Comparison of ENCODE assay signal across 28 cellular contexts in genomic region chr4:159966741-159967140, GRCh38.
DNase-seq lines count a peak whose midpoint lies in the region; ATAC-seq, FAIRE-seq and TF ChIP-seq lines count a peak whose summit lies in the region.
"Had no signal": no experiment of that assay in that cellular context is flagged by ENCODE, and none has a peak within 500 bp of the region (broad histone marks: within the 10 kb centered on the region; RNA-seq: fewer than 3 reads in every experiment).

No MANE protein-coding gene starts in this region.

- H3F3A ChIP-seq in GM23338 (replicated peaks; ENCODE audit: low read depth): no peaks in the 10 kb centered on the region

- peak overlapping the region; percentile 40; the same call in 1 of the 2 replicates for H2AFZ ChIP-seq in GM23338

- intact Hi-C loops in kidney (cut with DNase I): no loop called here

- no peak overlapping the region for H3K4me2 ChIP-seq in GM23338

- H3K9me2 ChIP-seq in GM23338 (ENCODE audit: insufficient read depth): 0 out of 2 replicates have a peak, but pooled peaks cover 6% of the 10 kb centered on the region

- no peaks in the 10 kb centered on the region for H3K36me3 ChIP-seq in GM23338 (ENCODE audit: insufficient read depth)
- no peaks in the 10 kb centered on the region for H3K36me3 ChIP-seq in SJCRH30
- no peaks in the 10 kb centered on the region for H3K36me3 ChIP-seq in kidney (ENCODE audit: control insufficient read depth in 1 of 2, insufficient read depth in 2 of 2, low read length in 2 of 2)
- H3K36me3 ChIP-seq: BE2C had no signal

- H3K9me3 ChIP-seq in SJCRH30 (replicated peaks) (no peaks in the 10 kb centered on the region), kidney (ENCODE audit: control insufficient read depth in 1 of 2, low read length in 2 of 2) (no peaks in the 10 kb centered on the region)
- H3K9me3 ChIP-seq: BE2C had no signal

- no peak for DNase-seq in GM23338 (ENCODE audit: low spot score)
- DNase-seq in SJCRH30: peak; percentile 52 to 54
- DNase-seq in kidney: peak; percentile 21
- peak; percentile 17 for DNase-seq in retinal pigment epithelial cell (ENCODE audit: low read depth)
- no peak for DNase-seq in activated CD8-positive, alpha-beta memory T cell treated with anti-CD3 and anti-CD28 coated beads, Interleukin-2, amount 50 U/mL, for 48 hours
- DNase-seq in frontal cortex (ENCODE audit: low spot score in 2 of 2): no peak
- DNase-seq in GM19238 (ENCODE audit: insufficient read length, low spot score): no peak
- no peak for DNase-seq in NCI-H69 (lab: John Stamatoyannopoulos, UW)
- DNase-seq: 8988T; ACHN; BE2C; CD8-positive, alpha-beta memory T cell; DMS 273 treated with DMSO at 0.1 percent for 48 hours; DMS79; EL; GDM1; H7; Kasumi-1; NCI-H1105 treated with DMSO at 0.1 percent for 48 hours; NCI-H146; NCI-H2029 treated with DMSO at 0.1 percent for 48 hours; NCI-H446 treated with DMSO at 0.1 percent for 48 hours; NCI-H526 treated with DMSO at 0.1 percent for 48 hours had no signal

- TF ChIP-seq CTCF in GM23338 (conservative IDR thresholded peaks at IDR 0.05; ENCODE audit: low read depth in 2 of 2) (no peak), kidney (IDR thresholded peaks at IDR 0.05; ENCODE audit: borderline replicate concordance, extremely low read depth, insufficient read depth) (no peak), retinal pigment epithelial cell (conservative IDR thresholded peaks at IDR 0.05; ENCODE audit: low read depth, low read length) (no peak)

- no peaks in the 10 kb centered on the region for H3K27me3 Mint-ChIP-seq in GM23338 (ENCODE audit: insufficient read depth, low read depth, poor library complexity)
- H3K27me3 Mint-ChIP-seq: CD8-positive, alpha-beta memory T cell had no signal

- no peak overlapping the region for H3K27ac Mint-ChIP-seq in GM23338
- H3K27ac Mint-ChIP-seq: CD14-positive monocyte; CD8-positive, alpha-beta memory T cell had no signal

- H3K27me3 ChIP-seq in GM23338 (ENCODE audit: insufficient read depth): no peaks in the 10 kb centered on the region
- no peaks in the 10 kb centered on the region for H3K27me3 ChIP-seq in SJCRH30
- H3K27me3 ChIP-seq: BE2C had no signal

- FAIRE-seq in kidney (lab: Jason Lieb, UNC): no peak
- FAIRE-seq in frontal cortex (lab: Jason Lieb, UNC): no peak
- FAIRE-seq: GM12878, HTR-8/SVneo, K562 had no signal

- H3K36me3 Mint-ChIP-seq in GM23338 (ENCODE audit: low read depth): peaks cover 8% of the 10 kb centered on the region
- H3K36me3 Mint-ChIP-seq: CD14-positive monocyte; CD8-positive, alpha-beta memory T cell had no signal

- no peaks in the 10 kb centered on the region for H4K20me1 ChIP-seq in GM23338 (replicated peaks; ENCODE audit: insufficient read depth)

- no peak overlapping the region for H3K9ac ChIP-seq in kidney (ENCODE audit: low read length in 2 of 2)

- H3K4me3 Mint-ChIP-seq in GM23338: no peak overlapping the region
- H3K4me3 Mint-ChIP-seq: CD14-positive monocyte; CD8-positive, alpha-beta memory T cell had no signal

- H3K4me1 ChIP-seq in GM23338 (ENCODE audit: insufficient read depth) (no peaks in the 10 kb centered on the region), SJCRH30 (peaks cover 2% of the 10 kb centered on the region; the same call in 1 of the 2 replicates), kidney (ENCODE audit: control insufficient read depth in 1 of 2, insufficient read depth in 1 of 2, low read depth in 1 of 2, low read length in 2 of 2) (no peaks in the 10 kb centered on the region)
- H3K4me1 ChIP-seq: BE2C had no signal

- H3K4me3 ChIP-seq in GM23338: no peak overlapping the region
- no peak overlapping the region for H3K4me3 ChIP-seq in SJCRH30
- no peak overlapping the region for H3K4me3 ChIP-seq in kidney (ENCODE audit: low read length in 2 of 2)
- no peak overlapping the region for H3K4me3 ChIP-seq in retinal pigment epithelial cell (ENCODE audit: low read length)
- H3K4me3 ChIP-seq: GM12878, K562 had no signal

- ATAC-seq in GM23338: no peak
- ATAC-seq: GM12878, K562, SK-N-SH treated with all-trans-retinoic acid at 6 μM for 48 hours had no signal

- H3K9me3 Mint-ChIP-seq in GM23338: peaks cover 12% of the 10 kb centered on the region

- H3K4me1 Mint-ChIP-seq in GM23338: peaks cover 2% of the 10 kb centered on the region; the same call in 1 of the 3 replicates
- H3K4me1 Mint-ChIP-seq: CD14-positive monocyte; CD8-positive, alpha-beta memory T cell had no signal

- no peak overlapping the region for H3K27ac ChIP-seq in GM23338 (ENCODE audit: low read depth)
- no peak overlapping the region for H3K27ac ChIP-seq in SJCRH30
- H3K27ac ChIP-seq in kidney (ENCODE audit: low read depth in 2 of 2, low read length in 2 of 2): no peak overlapping the region

- H3K79me2 ChIP-seq in GM23338 (replicated peaks; ENCODE audit: insufficient read depth): no peaks in the 10 kb centered on the region

TF ChIP-seq in GM23338, 12 proteins besides CTCF, POLR2A, EP300 and RAD21 (continues in another document):
- TF ChIP-seq POLR2AphosphoS5 (IDR thresholded peaks at IDR 0.05; ENCODE audit: low read depth) (no peak), ZNF114 (CRISPR knock-in tag; IDR thresholded peaks at IDR 0.05) (no peak), EZH2phosphoT487 (IDR thresholded peaks at IDR 0.05; ENCODE audit: unreplicated experiment) (no peak), JUNB (IDR thresholded peaks at IDR 0.05; ENCODE audit: unreplicated experiment) (no peak), ZNF462 (CRISPR knock-in tag; IDR thresholded peaks at IDR 0.05) (no peak), CREB1 (CRISPR knock-in tag; IDR thresholded peaks at IDR 0.05; ENCODE audit: low read depth) (no peak), NANOG (IDR thresholded peaks at IDR 0.05; ENCODE audit: borderline replicate concordance) (no peak), EZH2 (IDR thresholded peaks at IDR 0.05; ENCODE audit: low read depth, unreplicated experiment) (no peak), ETS1 (IDR thresholded peaks at IDR 0.05) (no peak)

Comparison
In these comparisons a context has a peak if more than half of its experiments do, and no peak if none do; other contexts are left out.
1. DNase-seq: peak in SJCRH30 (2 of 2), kidney (single experiment) and retinal pigment epithelial cell (single experiment); none in GM23338 (single experiment), activated CD8-positive, alpha-beta memory T cell treated with anti-CD3 and anti-CD28 coated beads, Interleukin-2, amount 50 U/mL, for 48 hours (single experiment), frontal cortex (0 of 2), GM19238 (single experiment) and NCI-H69 (single experiment).